In the genomic region with DNA sequence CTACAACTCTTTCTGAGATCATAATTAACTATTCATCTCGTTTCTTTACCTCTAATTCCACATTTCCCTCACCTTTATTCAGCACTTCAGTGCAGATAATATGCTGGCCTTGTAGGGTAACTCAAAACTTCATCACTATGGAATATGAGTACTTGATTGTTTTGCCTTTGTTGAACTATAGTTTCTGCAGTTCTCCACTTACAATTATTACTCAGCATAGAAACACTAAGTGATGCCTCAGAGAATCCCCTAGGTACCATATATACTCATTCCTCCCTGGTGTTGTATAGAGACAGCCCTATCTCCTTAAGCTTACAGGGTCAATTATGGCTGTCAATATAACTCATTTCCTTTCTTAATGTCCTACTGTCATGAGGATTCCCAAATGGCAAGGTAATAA, we compare ENCODE assay signal across 17 cellular contexts.
DNase-seq lines count a peak whose midpoint lies in the region; ATAC-seq and TF ChIP-seq lines count a peak whose summit lies in the region.
"Had no signal": no experiment of that assay in that cellular context is flagged by ENCODE, and none has a peak within 500 bp of the region (broad histone marks: within the 10 kb centered on the region; RNA-seq: fewer than 3 reads in every experiment).

No MANE protein-coding gene starts in this region.

- H3K4me1 ChIP-seq in mammary epithelial cell (ENCODE audit: insufficient read depth, low read length) = no peaks in the 10 kb centered on the region
- no peaks in the 10 kb centered on the region for H3K4me1 ChIP-seq in osteoblast (ENCODE audit: insufficient read depth, low read length)
- H3K4me1 ChIP-seq in psoas muscle = no peaks in the 10 kb centered on the region
- H3K4me1 ChIP-seq: BLaER1 had no signal

- H3K27me3 ChIP-seq in mammary epithelial cell (ENCODE audit: insufficient read depth, low read length) = no peaks in the 10 kb centered on the region
- H3K27me3 ChIP-seq in osteoblast (ENCODE audit: insufficient read depth, low read length) = no peaks in the 10 kb centered on the region
- no peaks in the 10 kb centered on the region for H3K27me3 ChIP-seq in psoas muscle (ENCODE audit: insufficient read depth in 3 of 3, low read length in 2 of 3)
- H3K27me3 ChIP-seq: BE2C, BLaER1 had no signal

- no peak overlapping the region for H2AFZ ChIP-seq in mammary epithelial cell (ENCODE audit: low read depth, low read length)
- H2AFZ ChIP-seq in osteoblast (ENCODE audit: low read length) = no peak overlapping the region

- POLR2A ChIA-PET in MCF 10A (lab: Yijun Ruan, JAX) = interaction anchor here (0.9 to 1.1 kb wide), 2 partner anchors 10 to 145 kb away, joined by 3 to 4 read pairs; no protein-coding TSS in a partner anchor

- peaks cover 14% of the 10 kb centered on the region for H3K4me1 Mint-ChIP-seq in MCF 10A (ENCODE audit: insufficient read depth, unreplicated experiment)
- H3K4me1 Mint-ChIP-seq: CD14-positive monocyte; CD4-positive, alpha-beta memory T cell; CD4-positive, CD25-positive, alpha-beta regulatory T cell; CD8-positive, alpha-beta memory T cell had no signal

- WGBS in mammary epithelial cell (ENCODE audit: low coverage, missing lambda C conversion rate) = 0% methylated on average over 1 of the region's 1 CpG
- 61 to 68% (median 67%) methylated on average over 1 of the region's 1 CpG for WGBS in psoas muscle, 3 donors

- no peaks in the 10 kb centered on the region for H4K20me1 ChIP-seq in mammary epithelial cell (ENCODE audit: insufficient read depth, low read length)
- H4K20me1 ChIP-seq in osteoblast (ENCODE audit: insufficient read depth, low read length) = no peaks in the 10 kb centered on the region
- H4K20me1 ChIP-seq: BLaER1 had no signal

- TF ChIP-seq CTCF in MCF 10A (IDR thresholded peaks at IDR 0.05; ENCODE audit: unreplicated experiment) (no peak), mammary epithelial cell (conservative IDR thresholded peaks at IDR 0.05 in 1 of 2, IDR thresholded peaks at IDR 0.05 in 1 of 2; ENCODE audit: extremely low read depth in 1 of 2, insufficient read depth in 1 of 2, low read depth in 1 of 2, low read length in 2 of 2) (no peak), osteoblast (IDR thresholded peaks at IDR 0.05; ENCODE audit: extremely low read depth, low read depth, low read length) (no peak), psoas muscle (IDR thresholded peaks at IDR 0.05) (no peak)

- H3K36me3 Mint-ChIP-seq in MCF 10A (ENCODE audit: insufficient read depth, unreplicated experiment) = no peaks in the 10 kb centered on the region
- H3K36me3 Mint-ChIP-seq: CD14-positive monocyte; CD4-positive, alpha-beta memory T cell; CD4-positive, CD25-positive, alpha-beta regulatory T cell; CD8-positive, alpha-beta memory T cell had no signal

- H3K9me3 ChIP-seq in mammary epithelial cell (replicated peaks; ENCODE audit: insufficient read depth, low read length) (no peaks in the 10 kb centered on the region), osteoblast (ENCODE audit: low read depth, low read length) (no peaks in the 10 kb centered on the region), psoas muscle (no peaks in the 10 kb centered on the region)
- H3K9me3 ChIP-seq: BE2C had no signal

- no peaks in the 10 kb centered on the region for H3K9me3 Mint-ChIP-seq in MCF 10A (ENCODE audit: unreplicated experiment)

- no peak overlapping the region for H3K4me2 ChIP-seq in mammary epithelial cell (ENCODE audit: insufficient read depth, low read depth, low read length)
- no peak overlapping the region for H3K4me2 ChIP-seq in osteoblast (ENCODE audit: insufficient read depth, low read length)
- H3K4me2 ChIP-seq: BLaER1 had no signal

- CTCF ChIA-PET in MCF 10A (lab: Yijun Ruan, JAX) = no interaction called here
- CTCF ChIA-PET in mammary epithelial cell (lab: Charles Lee; ENCODE audit: low non-redundant PET) = no interaction called here

- H3K9ac ChIP-seq in mammary epithelial cell (ENCODE audit: insufficient read depth, low read length) = no peak overlapping the region
- H3K9ac ChIP-seq: BLaER1 had no signal

- no peak for DNase-seq in MCF 10A (ENCODE audit: unreplicated experiment)
- DNase-seq in mammary epithelial cell = no peak
- peak; percentile 90 for DNase-seq in osteoblast (ENCODE audit: insufficient read length, low spot score, missing footprints)
- DNase-seq in DMS 273 treated with DMSO at 0.1 percent for 48 hours (lab: John Stamatoyannopoulos, UW) = no peak
- DNase-seq in psoas muscle = no peak
- DNase-seq: 8988T; ACHN; BE2C; C1 segment of cervical spinal cord; CD4-positive, alpha-beta memory T cell; CD4-positive, CD25-positive, alpha-beta regulatory T cell; CD8-positive, alpha-beta memory T cell; COR-L47; DMS79 treated with DMSO at 0.1 percent for 48 hours; GF-D8 had no signal

- H3K79me2 ChIP-seq in mammary epithelial cell (ENCODE audit: insufficient read depth, low read length) (no peaks in the 10 kb centered on the region), osteoblast (ENCODE audit: insufficient read depth, low read length) (no peaks in the 10 kb centered on the region)

- ATAC-seq in psoas muscle = no peak

- dilution Hi-C loops in mammary epithelial cell (cut with HindIII; ENCODE audit: low sequenced_read_pairs) = no loop called here

- no peaks in the 10 kb centered on the region for H3K27me3 Mint-ChIP-seq in MCF 10A (ENCODE audit: insufficient read depth, unreplicated experiment)
- H3K27me3 Mint-ChIP-seq: CD4-positive, alpha-beta memory T cell; CD8-positive, alpha-beta memory T cell had no signal

- peak overlapping the region; percentile 44 for H3K27ac Mint-ChIP-seq in MCF 10A (ENCODE audit: low read depth, unreplicated experiment)
- H3K27ac Mint-ChIP-seq: CD14-positive monocyte; CD4-positive, alpha-beta memory T cell; CD4-positive, CD25-positive, alpha-beta regulatory T cell; CD8-positive, alpha-beta memory T cell had no signal

- no peak overlapping the region for H3K4me3 Mint-ChIP-seq in MCF 10A (ENCODE audit: unreplicated experiment)
- H3K4me3 Mint-ChIP-seq: CD14-positive monocyte; CD4-positive, alpha-beta memory T cell; CD4-positive, CD25-positive, alpha-beta regulatory T cell; CD8-positive, alpha-beta memory T cell had no signal

- intact Hi-C loops in MCF 10A (cut with micrococcal nuclease) = no loop called here
- intact Hi-C loops in mammary epithelial cell (cut with micrococcal nuclease) = no loop called here
- intact Hi-C loops in psoas muscle (cut with DNase I) = no loop called here

- H3K27ac ChIP-seq in mammary epithelial cell (ENCODE audit: insufficient read depth, low read depth, low read length) = no peak overlapping the region
- no peak overlapping the region for H3K27ac ChIP-seq in osteoblast (ENCODE audit: low read depth, low read length)
- H3K27ac ChIP-seq in psoas muscle = no peak overlapping the region
- H3K27ac ChIP-seq: BLaER1 had no signal

- H3K4me3 ChIP-seq in mammary epithelial cell (replicated peaks in 1 of 3; ENCODE audit: insufficient read depth in 1 of 3, low read depth in 2 of 3, low read length in 3 of 3) (no peak overlapping the region), osteoblast (ENCODE audit: insufficient read depth, low read length) (no peak overlapping the region), psoas muscle (no peak overlapping the region)
- H3K4me3 ChIP-seq: BLaER1 had no signal

- in situ Hi-C loops in mammary epithelial cell (cut with MboI; ENCODE audit: low sequenced_read_pairs in 2 of 2) = no loop called here

- H3K36me3 ChIP-seq in mammary epithelial cell (ENCODE audit: insufficient read depth, low read length) = no peaks in the 10 kb centered on the region
- no peaks in the 10 kb centered on the region for H3K36me3 ChIP-seq in osteoblast (ENCODE audit: insufficient read depth, low read length)
- H3K36me3 ChIP-seq in psoas muscle (ENCODE audit: insufficient read depth in 1 of 2, low read depth in 1 of 2) = no peaks in the 10 kb centered on the region
- H3K36me3 ChIP-seq: BE2C, BLaER1 had no signal

- BruUV-seq in MCF 10A (replicated peaks; lab: Mats Ljungman, UMichigan) (no TSS peak), mammary epithelial cell (replicated peaks; lab: Mats Ljungman, UMichigan) (no TSS peak)
